Comparison of ENCODE assay signal across 9 cellular contexts in genomic region chr19:46522988-46523387, GRCh38. TPM values are rescaled to one million over a fixed set of nuclear protein-coding genes. Genes with fewer than 3 reads are reported as not detected.
A peak's percentile ranks its signal among the peaks of the same experiment; 100 is the strongest.
DNase-seq lines count a peak whose midpoint lies in the region; ATAC-seq and TF ChIP-seq lines count a peak whose summit lies in the region.
"Not testable (repeated sequence)": the region's sequence is repeated elsewhere in the genome, so short reads cannot be mapped to it uniquely, and the experiment has no call there.
"Had no signal": no experiment of that assay in that cellular context is flagged by ENCODE, and none has a peak within 500 bp of the region (broad histone marks: within the 10 kb centered on the region; RNA-seq: fewer than 3 reads in every experiment).

No MANE protein-coding gene starts in this region.

- POLR2A ChIA-PET in OCI-LY7 (lab: Charles Lee): not testable (repeated sequence)

- H3K9me3 ChIP-seq in BLaER1 treated with 17β-estradiol and CSF1 and Interleukin-3, amounts not matched to agents 10 nM and 100 nM (replicated peaks in 1 of 11): peaks cover 22 to 38% (median 30%) of the 10 kb centered on the region in 11 experiments; a peak in 21 of 22 replicates
- H3K9me3 ChIP-seq in OCI-LY7 (ENCODE audit: low read length); mucosa of descending colon: not testable (repeated sequence)

- H3K4me1 Mint-ChIP-seq in activated naive CD8-positive, alpha-beta T cell treated with anti-CD3 and anti-CD28 coated beads for 36 hours: peaks cover 54% of the 10 kb centered on the region

- H3K27ac Mint-ChIP-seq in activated naive CD8-positive, alpha-beta T cell treated with anti-CD3 and anti-CD28 coated beads for 36 hours: peak overlapping the region; percentile 100

- not testable (repeated sequence) for H3K27me3 Mint-ChIP-seq in activated naive CD8-positive, alpha-beta T cell treated with anti-CD3 and anti-CD28 coated beads for 36 hours

- peaks cover 35% of the 10 kb centered on the region for H3K9me3 Mint-ChIP-seq in activated naive CD8-positive, alpha-beta T cell treated with anti-CD3 and anti-CD28 coated beads for 36 hours

- CTCF ChIA-PET in OCI-LY7 (lab: Charles Lee; ENCODE audit: unreplicated experiment): interaction anchor here (0.5 kb wide), 1 partner anchor 13 kb away, joined by 7 read pairs; no protein-coding TSS in a partner anchor

- BruUV-seq in OCI-LY7 (replicated peaks; lab: Mats Ljungman, UMichigan): not testable (repeated sequence)

- H4K20me1 ChIP-seq in BLaER1 treated with 17β-estradiol and CSF1 and Interleukin-3, amounts not matched to agents 10 nM and 100 nM; OCI-LY7 (ENCODE audit: insufficient read depth, low read length): not testable (repeated sequence)

- H3K27ac ChIP-seq in BLaER1 treated with 17β-estradiol and CSF1 and Interleukin-3, amounts not matched to agents 10 nM and 100 nM: peak overlapping the region in 1 of 11 experiments; percentile 23; a peak in 1 of 22 replicates
- not testable (repeated sequence) for H3K27ac ChIP-seq in OCI-LY7 (ENCODE audit: low read depth, low read length, poor library complexity, severe bottlenecking)

- not testable (repeated sequence) for H3K27me3 ChIP-seq in BLaER1 treated with 17β-estradiol and CSF1 and Interleukin-3, amounts not matched to agents 10 nM and 100 nM

- not testable (repeated sequence) for H3K79me2 ChIP-seq in OCI-LY7 (ENCODE audit: insufficient read depth, low read depth, low read length)

- H3K4me3 Mint-ChIP-seq in activated naive CD8-positive, alpha-beta T cell treated with anti-CD3 and anti-CD28 coated beads for 36 hours: peak overlapping the region; percentile 51

- H3K36me3 Mint-ChIP-seq in activated naive CD8-positive, alpha-beta T cell treated with anti-CD3 and anti-CD28 coated beads for 36 hours: peaks cover 44% of the 10 kb centered on the region

- H3K4me1 ChIP-seq in BLaER1 treated with 17β-estradiol and CSF1 and Interleukin-3, amounts not matched to agents 10 nM and 100 nM: peaks cover 54 to 75% (median 63%) of the 10 kb centered on the region in 10 experiments
- H3K4me1 ChIP-seq in OCI-LY7 (ENCODE audit: insufficient read depth, low read length, poor library complexity, severe bottlenecking): peaks cover 28% of the 10 kb centered on the region
- not testable (repeated sequence) for H3K4me1 ChIP-seq in mucosa of descending colon (ENCODE audit: low read depth)

- peak overlapping the region; percentile 13 to 88 (median 36); a peak in 15 of 22 replicates for H3K4me2 ChIP-seq in BLaER1 treated with 17β-estradiol and CSF1 and Interleukin-3, amounts not matched to agents 10 nM and 100 nM
- peak overlapping the region; percentile 22; the same call in 1 of the 2 replicates for H3K4me2 ChIP-seq in OCI-LY7 (ENCODE audit: low read length)

- intact Hi-C loops in OCI-LY7 (cut with micrococcal nuclease; ENCODE audit: unreplicated experiment); mucosa of descending colon (cut with DNase I, micrococcal nuclease): not testable (repeated sequence)

- not testable (repeated sequence) for TF ChIP-seq CTCF in OCI-LY7 (conservative IDR thresholded peaks at IDR 0.05; ENCODE audit: low read length); mucosa of descending colon (IDR thresholded peaks at IDR 0.05)

- not testable (repeated sequence) for H3K36me3 ChIP-seq in BLaER1 treated with 17β-estradiol and CSF1 and Interleukin-3, amounts not matched to agents 10 nM and 100 nM; OCI-LY7 (ENCODE audit: insufficient read depth, low read length); mucosa of descending colon (ENCODE audit: low read depth)

- H3K9me2 ChIP-seq in OCI-LY7 (ENCODE audit: insufficient read depth, low read length): not testable (repeated sequence)

- not testable (repeated sequence) for H3K4me3 ChIP-seq in BLaER1 treated with 17β-estradiol and CSF1 and Interleukin-3, amounts not matched to agents 10 nM and 100 nM; Jurkat, Clone E6-1 (ENCODE audit: low read length); OCI-LY7 (ENCODE audit: low read depth, low read length, poor library complexity, severe bottlenecking); mucosa of descending colon

- 0 out of 22 replicates have a peak overlapping the region, but pooled peaks of 1 of the 11 experiments have one; percentile 30 for H3K9ac ChIP-seq in BLaER1 treated with 17β-estradiol and CSF1 and Interleukin-3, amounts not matched to agents 10 nM and 100 nM

- DNase-seq in Jurkat, Clone E6-1 (ENCODE audit: low read depth, low spot score): peak; percentile 83
- DNase-seq in OCI-LY7 (ENCODE audit: low spot score): peak; percentile 57
- DNase-seq in activated T-cell treated with anti-CD3 and anti-CD28 coated beads for 4 hours: peak; percentile 27
- DNase-seq in activated naive CD8-positive, alpha-beta T cell treated with anti-CD3 and anti-CD28 coated beads for 36 hours: peak; percentile 40
- not testable (repeated sequence) for DNase-seq in mucosa of descending colon
- peak; percentile 4 for DNase-seq in stimulated activated naive CD4-positive, alpha-beta T cell treated with Interleukin-2 at 50 U/mL for 16 hours (lab: John Stamatoyannopoulos, UW)

- H2AFZ ChIP-seq in OCI-LY7 (ENCODE audit: low read length): peak overlapping the region; percentile 87

- ATAC-seq in activated CD4-positive, CD25-positive, alpha-beta regulatory T cell treated with anti-CD3 and anti-CD28 coated beads, Interleukin-2, amount 50 U/mL, for 24 hours: peak; percentile 97
- ATAC-seq in mucosa of descending colon: peak; percentile 54

RNA-seq across cellular contexts. Expression of gene PNMA8B, which starts 27.3 kb away (rescaled TPM):
- polyA plus RNA-seq in Jurkat, Clone E6-1 (2012; ENCODE audit: insufficient read depth, insufficient read length): 0.59 TPM
- total RNA-seq in OCI-LY7 (2014; rRNA removed; shearing (Covaris generic)): 1.9 and 2.0 TPM in 2 replicates
- total RNA-seq in OCI-LY7 (2022): 0.33 and 0.40 TPM in 2 replicates
- total RNA-seq in activated naive CD8-positive, alpha-beta T cell treated with anti-CD3 and anti-CD28 coated beads for 36 hours: under 1 TPM; 0.21 to 0.26 TPM
- total RNA-seq in mucosa of descending colon: 1 to 10 TPM in 1 of 3 donors, under 1 TPM in 2; 0.12 to 2.3 (median 0.36) TPM
- total RNA-seq: A172 had no signal

RNA-seq across cellular contexts. Expression of gene PNMA8A, which starts 51.6 kb away (rescaled TPM):
- polyA plus RNA-seq in Jurkat, Clone E6-1 (2012; ENCODE audit: insufficient read depth, insufficient read length): not detected
- not detected in 2 replicates for total RNA-seq in OCI-LY7 (2014; rRNA removed; shearing (Covaris generic))
- total RNA-seq in OCI-LY7 (2022): not detected in 2 replicates
- 1 to 10 TPM; 6.0 to 6.3 TPM for total RNA-seq in activated naive CD8-positive, alpha-beta T cell treated with anti-CD3 and anti-CD28 coated beads for 36 hours
- 1 to 10 TPM in 1 of 3 donors, under 1 TPM in 2; 0.20 to 3.2 (median 0.80) TPM for total RNA-seq in mucosa of descending colon
- total RNA-seq: A172 had no signal
